In the genomic region with DNA sequence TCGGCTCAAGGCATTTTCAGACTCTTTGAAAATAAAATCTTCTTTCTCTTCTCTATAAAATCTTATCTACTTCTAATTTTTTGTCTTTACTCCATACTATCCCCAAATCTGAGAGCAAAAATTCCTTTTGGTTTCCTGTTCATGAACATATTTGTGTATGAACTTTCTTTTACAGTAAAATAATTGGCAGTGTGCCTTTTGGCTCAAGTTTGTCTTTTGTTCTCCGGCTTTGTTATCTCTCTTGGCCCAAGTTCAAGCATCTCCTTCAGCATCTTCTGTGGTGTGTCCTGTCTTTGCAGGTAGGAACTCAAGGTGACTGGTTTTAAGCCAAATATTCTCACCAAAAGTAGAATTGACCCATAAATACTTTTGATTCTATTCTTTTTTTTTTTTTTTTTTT, we compare ENCODE assay signal across 26 cellular contexts.
"Had no signal": no experiment of that assay in that cellular context is flagged by ENCODE, and none has a peak within 500 bp of the region (broad histone marks: within the 10 kb centered on the region; RNA-seq: fewer than 3 reads in every experiment).

No MANE protein-coding gene starts in this region.

- ATAC-seq: activated naive CD4-positive, alpha-beta T cell treated with anti-CD3 and anti-CD28 coated beads, Interleukin-2, amount 50 U/mL, for 72 hours; activated T-cell treated with anti-CD3 and anti-CD28 coated beads, Interleukin-2, amount 50 U/mL, for 72 hours; effector memory CD8-positive, alpha-beta T cell; gastroesophageal sphincter had no signal

- H3K27me3 Mint-ChIP-seq: activated CD4-positive, alpha-beta memory T cell treated with anti-CD3 and anti-CD28 coated beads, Interleukin-2, amount 10 ng/mL, durations not matched to agents 7 days and 5 days; activated CD4-positive, alpha-beta T cell treated with anti-CD3 and anti-CD28 coated beads, Interleukin-2, amount 10 ng/mL, durations not matched to agents 7 days and 5 days; activated naive CD4-positive, alpha-beta T cell treated with anti-CD3 and anti-CD28 coated beads, Interleukin-2, amount 10 ng/mL, durations not matched to agents 7 days and 5 days; activated naive CD8-positive, alpha-beta T cell treated with anti-CD3 and anti-CD28 coated beads, Interleukin-2, amount 10 ng/mL, durations not matched to agents 7 days and 5 days; activated T-cell treated with anti-CD3 and anti-CD28 coated beads, Interleukin-2, amount 50 U/mL, for 24 hours; effector memory CD8-positive, alpha-beta T cell had no signal

- H3K4me3 Mint-ChIP-seq: activated CD4-positive, alpha-beta memory T cell treated with anti-CD3 and anti-CD28 coated beads, Interleukin-2, amount 10 ng/mL, durations not matched to agents 7 days and 5 days; activated CD4-positive, alpha-beta T cell treated with anti-CD3 and anti-CD28 coated beads, Interleukin-2, amount 10 ng/mL, durations not matched to agents 7 days and 5 days; activated naive CD4-positive, alpha-beta T cell treated with anti-CD3 and anti-CD28 coated beads, Interleukin-2, amount 10 ng/mL, durations not matched to agents 7 days and 5 days; activated naive CD8-positive, alpha-beta T cell treated with anti-CD3 and anti-CD28 coated beads, Interleukin-2, amount 10 ng/mL, durations not matched to agents 7 days and 5 days; activated T-cell treated with anti-CD3 and anti-CD28 coated beads, Interleukin-2, amount 50 U/mL, for 24 hours; activated T-cell treated with anti-CD3 and anti-CD28 coated beads, Interleukin-2, amount 50 U/mL, for 72 hours; effector memory CD8-positive, alpha-beta T cell had no signal

- H3K4me1 ChIP-seq: ascending aorta, esophagus muscularis mucosa, gastroesophageal sphincter had no signal

- DNase-seq: activated CD4-positive, alpha-beta memory T cell treated with anti-CD3 and anti-CD28 coated beads, Interleukin-2, amount 10 ng/mL, durations not matched to agents 7 days and 5 days; activated CD4-positive, alpha-beta T cell treated with anti-CD3 and anti-CD28 coated beads for 4 hours; activated CD4-positive, alpha-beta T cell treated with anti-CD3 and anti-CD28 coated beads, Interleukin-2, amount 10 ng/mL, durations not matched to agents 7 days and 5 days; activated CD4-positive, alpha-beta T cell treated with anti-CD3 and anti-CD28 coated beads, Interleukin-2, amount 50 U/mL, for 4 hours; activated CD4-positive, CD25-positive, alpha-beta regulatory T cell; activated CD4-positive, CD25-positive, alpha-beta regulatory T cell treated with anti-CD3 and anti-CD28 coated beads, Interleukin-2, amount 50 U/mL, for 72 hours; activated CD8-positive, alpha-beta memory T cell treated with anti-CD3 and anti-CD28 coated beads, Interleukin-2, amount 50 U/mL, for 48 hours; activated gamma-delta T cell; activated naive CD4-positive, alpha-beta T cell; activated naive CD4-positive, alpha-beta T cell treated with anti-CD3 and anti-CD28 coated beads, Interleukin-2, amount 10 ng/mL, durations not matched to agents 7 days and 5 days; activated naive CD8-positive, alpha-beta T cell treated with anti-CD3 and anti-CD28 coated beads, Interleukin-2, amount 10 ng/mL, durations not matched to agents 7 days and 5 days; activated T-cell treated with anti-CD3 and anti-CD28 coated beads for 4 hours; activated T-cell treated with anti-CD3 and anti-CD28 coated beads, Interleukin-2, amount 50 U/mL, for 24 hours; activated T-cell treated with anti-CD3 and anti-CD28 coated beads, Interleukin-2, amount 50 U/mL, for 72 hours; caudate nucleus; cortex of kidney; dermis blood vessel endothelial cell; effector CD4-positive, alpha-beta T cell; effector memory CD8-positive, alpha-beta T cell; erythroblast; foreskin melanocyte; T-helper 2 cell had no signal

- H3K4me3 ChIP-seq: ascending aorta, esophagus muscularis mucosa, gastroesophageal sphincter had no signal

- H3K36me3 Mint-ChIP-seq: activated naive CD4-positive, alpha-beta T cell treated with anti-CD3 and anti-CD28 coated beads, Interleukin-2, amount 10 ng/mL, durations not matched to agents 7 days and 5 days; activated naive CD8-positive, alpha-beta T cell treated with anti-CD3 and anti-CD28 coated beads, Interleukin-2, amount 10 ng/mL, durations not matched to agents 7 days and 5 days had no signal

- H3K36me3 ChIP-seq: ascending aorta, esophagus muscularis mucosa, gastroesophageal sphincter had no signal

- H3K27ac Mint-ChIP-seq: activated CD4-positive, alpha-beta memory T cell treated with anti-CD3 and anti-CD28 coated beads, Interleukin-2, amount 10 ng/mL, durations not matched to agents 7 days and 5 days; activated CD4-positive, alpha-beta T cell treated with anti-CD3 and anti-CD28 coated beads, Interleukin-2, amount 10 ng/mL, durations not matched to agents 7 days and 5 days; activated naive CD4-positive, alpha-beta T cell treated with anti-CD3 and anti-CD28 coated beads, Interleukin-2, amount 10 ng/mL, durations not matched to agents 7 days and 5 days; activated naive CD4-positive, alpha-beta T cell treated with anti-CD3 and anti-CD28 coated beads, Interleukin-2, amount 50 U/mL, for 72 hours; activated naive CD8-positive, alpha-beta T cell treated with anti-CD3 and anti-CD28 coated beads, Interleukin-2, amount 10 ng/mL, durations not matched to agents 7 days and 5 days; activated T-cell treated with anti-CD3 and anti-CD28 coated beads, Interleukin-2, amount 50 U/mL, for 24 hours; activated T-cell treated with anti-CD3 and anti-CD28 coated beads, Interleukin-2, amount 50 U/mL, for 72 hours; effector memory CD8-positive, alpha-beta T cell had no signal

- H3K4me1 Mint-ChIP-seq: activated CD4-positive, alpha-beta memory T cell treated with anti-CD3 and anti-CD28 coated beads, Interleukin-2, amount 10 ng/mL, durations not matched to agents 7 days and 5 days; activated CD4-positive, alpha-beta T cell treated with anti-CD3 and anti-CD28 coated beads, Interleukin-2, amount 10 ng/mL, durations not matched to agents 7 days and 5 days; activated naive CD4-positive, alpha-beta T cell treated with anti-CD3 and anti-CD28 coated beads, Interleukin-2, amount 10 ng/mL, durations not matched to agents 7 days and 5 days; activated naive CD8-positive, alpha-beta T cell treated with anti-CD3 and anti-CD28 coated beads, Interleukin-2, amount 10 ng/mL, durations not matched to agents 7 days and 5 days had no signal

- H3K27me3 ChIP-seq: ascending aorta, esophagus muscularis mucosa, gastroesophageal sphincter had no signal

- H3K27ac ChIP-seq: ascending aorta, esophagus muscularis mucosa, gastroesophageal sphincter had no signal

- H3K9me3 ChIP-seq: ascending aorta, esophagus muscularis mucosa, gastroesophageal sphincter had no signal
